8 cellular contexts compared by ENCODE assay signal in the genomic region with DNA sequence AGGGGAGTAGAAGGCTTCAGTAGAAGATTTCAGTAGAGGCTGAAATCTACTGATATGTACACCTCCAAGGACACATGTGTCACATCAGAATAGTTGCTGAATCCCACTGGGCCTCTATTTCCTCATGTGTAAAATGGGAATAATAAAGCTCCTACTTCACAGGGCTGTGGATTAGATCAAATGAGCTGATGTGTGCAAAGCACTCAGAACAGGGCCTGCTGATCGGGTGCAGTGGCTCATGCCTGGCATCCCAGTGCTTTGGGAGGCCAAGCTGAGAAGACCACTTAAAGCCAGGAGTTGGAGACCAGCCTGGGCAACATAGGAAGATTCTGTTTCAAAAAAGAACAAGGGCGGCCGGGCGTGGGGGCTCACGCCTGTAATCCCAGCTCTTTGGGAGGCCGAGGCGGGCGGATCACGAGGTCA. TPM values are rescaled to one million over a fixed set of nuclear protein-coding genes. Genes with fewer than 3 reads are reported as not detected.
DNase-seq lines count a peak whose midpoint lies in the region; ATAC-seq and TF ChIP-seq lines count a peak whose summit lies in the region.

No MANE protein-coding gene starts in this region.

- H3K9me3 ChIP-seq in fibroblast of lung (ENCODE audit: control insufficient read depth, insufficient read depth, low read depth, low read length) (no peaks in the 10 kb centered on the region), skeletal muscle satellite cell (replicated peaks; ENCODE audit: low read length) (no peaks in the 10 kb centered on the region)

- TF ChIP-seq CTCF in Calu3 (IDR thresholded peaks at IDR 0.05; ENCODE audit: unreplicated experiment) = no peak
- no peak for TF ChIP-seq CTCF in VCaP (conservative IDR thresholded peaks at IDR 0.05)
- no peak for TF ChIP-seq CTCF in fibroblast of lung (conservative IDR thresholded peaks at IDR 0.05 in 1 of 2, IDR thresholded peaks at IDR 0.05 in 1 of 2; ENCODE audit: low read depth in 1 of 2, low read length in 2 of 2)

- no peak overlapping the region for H3K9ac ChIP-seq in fibroblast of lung (ENCODE audit: insufficient read depth, low read length)
- H3K9ac ChIP-seq in skeletal muscle satellite cell (ENCODE audit: low read depth, low read length) = peak overlapping the region; percentile 10

- H3K9me3 Mint-ChIP-seq in Calu3 (ENCODE audit: low read depth, unreplicated experiment) = no peaks in the 10 kb centered on the region

- DNase-seq in Calu3 = no peak
- no peak for DNase-seq in fibroblast of lung (ENCODE audit: low read depth in 2 of 2)
- DNase-seq in G401 (ENCODE audit: low spot score) = no peak
- DNase-seq in NCI-H446 treated with DMSO at 0.1 percent for 48 hours (lab: John Stamatoyannopoulos, UW) = no peak
- DNase-seq in SKM-1 (lab: John Stamatoyannopoulos, UW; ENCODE audit: unreplicated experiment) = no peak

- no peak for ATAC-seq in HG02938 (IDR thresholded peaks at IDR 0.05; ENCODE audit: unreplicated experiment)

- CTCF ChIA-PET in Calu3 (lab: Charles Lee) = interaction anchor here (1.3 kb wide), 1 partner anchor 16 kb away, joined by 11 read pairs; the partner anchor contains the start of gene CDC25B

- no peak overlapping the region for H3K4me2 ChIP-seq in fibroblast of lung (ENCODE audit: extremely low read depth, insufficient read depth, low read length)
- peak overlapping the region; percentile 39 for H3K4me2 ChIP-seq in skeletal muscle satellite cell (ENCODE audit: low read length)

- H3K79me2 ChIP-seq in fibroblast of lung (ENCODE audit: control insufficient read depth, insufficient read depth, low read length) = peaks cover 5% of the 10 kb centered on the region

- in situ Hi-C loops in G401 (cut with HindIII; ENCODE audit: low sequenced_read_pairs) = no loop called here

- H3K4me3 Mint-ChIP-seq in Calu3 (ENCODE audit: low read depth, unreplicated experiment) = peak overlapping the region; percentile 70

- intact Hi-C loops in Calu3 (cut with micrococcal nuclease; ENCODE audit: unreplicated experiment) = no loop called here

- peaks cover 28% of the 10 kb centered on the region for H3K4me1 Mint-ChIP-seq in Calu3 (ENCODE audit: low read depth, unreplicated experiment)

- peak overlapping the region; percentile 95 for H3K27ac Mint-ChIP-seq in Calu3 (ENCODE audit: unreplicated experiment)

- H2AFZ ChIP-seq in fibroblast of lung (ENCODE audit: low read length) = no peak overlapping the region

- no peaks in the 10 kb centered on the region for H3K27me3 ChIP-seq in fibroblast of lung (ENCODE audit: control insufficient read depth, insufficient read depth, low read length)
- H3K27me3 ChIP-seq in skeletal muscle satellite cell (ENCODE audit: control insufficient read depth, insufficient read depth, low read length) = no peaks in the 10 kb centered on the region

- H3K4me1 ChIP-seq in fibroblast of lung (ENCODE audit: control insufficient read depth, extremely low read depth, insufficient read depth, low read length) = peaks cover 30% of the 10 kb centered on the region
- peaks cover 34% of the 10 kb centered on the region for H3K4me1 ChIP-seq in skeletal muscle satellite cell (ENCODE audit: control insufficient read depth, insufficient read depth, low read length)

- no TSS peak for BruUV-seq in Calu3 (replicated peaks; lab: Mats Ljungman, UMichigan)

- H3K36me3 ChIP-seq in fibroblast of lung (ENCODE audit: control insufficient read depth, insufficient read depth, low read length) = no peaks in the 10 kb centered on the region
- H3K36me3 ChIP-seq in skeletal muscle satellite cell (ENCODE audit: insufficient read depth, low read length) = no peaks in the 10 kb centered on the region

- H3K27me3 Mint-ChIP-seq in Calu3 (ENCODE audit: unreplicated experiment) = no peaks in the 10 kb centered on the region

- H3K36me3 Mint-ChIP-seq in Calu3 (ENCODE audit: insufficient read depth, unreplicated experiment) = peaks cover 32% of the 10 kb centered on the region

- no peaks in the 10 kb centered on the region for H4K20me1 ChIP-seq in fibroblast of lung (ENCODE audit: control insufficient read depth, extremely low read depth, insufficient read depth, low read length)

- H3K4me3 ChIP-seq in fibroblast of lung (replicated peaks in 1 of 4; ENCODE audit: control extremely low read depth in 1 of 4, insufficient read depth in 1 of 4, low read depth in 3 of 4, low read length in 4 of 4) = no peak overlapping the region
- no peak overlapping the region for H3K4me3 ChIP-seq in skeletal muscle satellite cell (ENCODE audit: low read length)

- H3K27ac ChIP-seq in VCaP (peak overlapping the region; percentile 77), fibroblast of lung (ENCODE audit: insufficient read depth, low read length) (peak overlapping the region; percentile 96)

RNA-seq across cellular contexts. Expression of gene AP5S1, which starts 8.1 kb away (rescaled TPM):
- 7.2 and 9.5 TPM in 2 replicates for total RNA-seq in Calu3 (2022)
- 10.0 and 17.8 TPM in 2 replicates for total RNA-seq in fibroblast of lung
- 11.8 and 12.2 TPM in 2 replicates for polyA plus RNA-seq in fibroblast of lung
- 18.1 and 21.4 TPM in 2 replicates for polyA plus RNA-seq in fibroblast of lung (2012)
- polyA minus RNA-seq in fibroblast of lung (ENCODE audit: low replicate concordance) = 64.9 and 68.7 TPM in 2 replicates
- 20.5 and 22.1 TPM in 2 replicates for total RNA-seq in skeletal muscle satellite cell (2012; rRNA removed)
- 9.8 and 17.8 TPM in 2 replicates for total RNA-seq in G401 (2014; rRNA removed; shearing (Covaris generic))

RNA-seq across cellular contexts. Expression of gene CDC25B, which starts 16.2 kb away (rescaled TPM):
- total RNA-seq in Calu3 (2022) (69.6 and 75.0 TPM in 2 replicates), fibroblast of lung (49.3 and 62.1 TPM in 2 replicates)
- 38.2 and 86.1 TPM in 2 replicates for polyA plus RNA-seq in fibroblast of lung
- polyA plus RNA-seq in fibroblast of lung (2012) = 51.8 and 121 TPM in 2 replicates
- 88.0 and 238 TPM in 2 replicates for polyA minus RNA-seq in fibroblast of lung (ENCODE audit: low replicate concordance)
- 26.6 and 32.2 TPM in 2 replicates for total RNA-seq in skeletal muscle satellite cell (2012; rRNA removed)
- 7.2 and 14.9 TPM in 2 replicates for total RNA-seq in G401 (2014; rRNA removed; shearing (Covaris generic))

RNA-seq across cellular contexts. Expression of gene CENPB, which starts 25.7 kb away (rescaled TPM):
- 44.7 and 44.9 TPM in 2 replicates for total RNA-seq in Calu3 (2022)
- 106 TPM in 2 replicates for total RNA-seq in fibroblast of lung
- polyA plus RNA-seq in fibroblast of lung = 32.6 and 52.7 TPM in 2 replicates
- 71.6 and 118 TPM in 2 replicates for polyA plus RNA-seq in fibroblast of lung (2012)
- 78.5 and 104 TPM in 2 replicates for polyA minus RNA-seq in fibroblast of lung (ENCODE audit: low replicate concordance)
- total RNA-seq in skeletal muscle satellite cell (2012; rRNA removed) = 125 and 146 TPM in 2 replicates
- 42.5 and 46.8 TPM in 2 replicates for total RNA-seq in G401 (2014; rRNA removed; shearing (Covaris generic))

RNA-seq across cellular contexts. Expression of gene SPEF1, which starts 31.0 kb away (rescaled TPM):
- total RNA-seq in Calu3 (2022) (0.28 TPM in 1 of 2 replicates, not detected in the other), fibroblast of lung (under 0.01 and 0.17 TPM in 2 replicates)
- 0.06 and 0.07 TPM in 2 replicates for polyA plus RNA-seq in fibroblast of lung
- polyA plus RNA-seq in fibroblast of lung (2012) = 0.09 and 0.10 TPM in 2 replicates
- polyA minus RNA-seq in fibroblast of lung (ENCODE audit: low replicate concordance) = not detected in 2 replicates
- not detected in 2 replicates for total RNA-seq in skeletal muscle satellite cell (2012; rRNA removed)
- 2.4 and 3.0 TPM in 2 replicates for total RNA-seq in G401 (2014; rRNA removed; shearing (Covaris generic))

RNA-seq across cellular contexts. Expression of gene MAVS, which starts 34.4 kb away (rescaled TPM):
- total RNA-seq in Calu3 (2022) (29.8 and 32.1 TPM in 2 replicates), fibroblast of lung (12.1 and 15.9 TPM in 2 replicates)
- 14.4 and 16.4 TPM in 2 replicates for polyA plus RNA-seq in fibroblast of lung
- polyA plus RNA-seq in fibroblast of lung (2012) = 19.7 and 22.1 TPM in 2 replicates
- polyA minus RNA-seq in fibroblast of lung (ENCODE audit: low replicate concordance) = 64.7 and 74.2 TPM in 2 replicates
- 22.7 and 24.6 TPM in 2 replicates for total RNA-seq in skeletal muscle satellite cell (2012; rRNA removed)
- total RNA-seq in G401 (2014; rRNA removed; shearing (Covaris generic)) = 14.1 and 16.3 TPM in 2 replicates
